1 cellular context compared by ENCODE assay signal in the genomic region with DNA sequence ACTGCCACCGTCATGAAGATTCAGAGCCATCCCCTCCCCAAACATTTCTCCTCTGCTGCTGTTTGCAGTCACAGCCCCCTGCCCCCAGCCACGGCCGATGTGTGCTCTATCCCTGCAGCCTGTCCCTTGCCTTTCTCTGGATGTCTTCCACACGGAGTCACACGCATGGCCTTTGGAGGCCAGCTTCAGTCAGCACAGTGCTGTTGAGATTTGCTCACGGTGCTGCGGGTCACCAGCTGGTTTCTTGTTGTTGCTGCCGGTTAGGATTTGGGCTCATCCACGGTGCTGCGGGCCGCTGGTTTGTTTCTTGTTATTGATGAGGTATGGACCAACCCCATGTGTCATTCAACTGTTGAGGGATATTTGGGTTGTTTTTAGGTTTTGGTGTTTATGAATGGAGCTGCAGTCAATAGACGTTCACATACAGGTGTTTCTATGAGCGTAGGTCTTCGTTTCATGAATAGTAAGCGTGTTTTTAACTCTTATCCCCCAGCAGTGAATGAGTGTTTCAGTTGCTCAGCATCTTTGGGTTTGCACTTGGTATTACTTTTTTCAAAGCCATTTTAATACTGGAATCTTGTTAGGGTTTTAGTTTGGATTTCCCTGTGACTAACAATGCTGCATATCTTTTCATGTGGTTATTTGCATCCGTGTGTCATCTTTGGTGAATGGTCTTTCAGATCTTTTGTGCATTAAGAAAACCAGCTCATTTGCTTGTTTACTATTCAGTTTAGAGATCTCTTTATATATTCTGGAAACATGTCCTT.
TF ChIP-seq lines count a peak whose summit lies in the region.

No MANE protein-coding gene starts in this region.

TF ChIP-seq in GM23338, 12 proteins besides CTCF, POLR2A, EP300 and RAD21 (continued from another document):
- TF ChIP-seq, protein P1, sequence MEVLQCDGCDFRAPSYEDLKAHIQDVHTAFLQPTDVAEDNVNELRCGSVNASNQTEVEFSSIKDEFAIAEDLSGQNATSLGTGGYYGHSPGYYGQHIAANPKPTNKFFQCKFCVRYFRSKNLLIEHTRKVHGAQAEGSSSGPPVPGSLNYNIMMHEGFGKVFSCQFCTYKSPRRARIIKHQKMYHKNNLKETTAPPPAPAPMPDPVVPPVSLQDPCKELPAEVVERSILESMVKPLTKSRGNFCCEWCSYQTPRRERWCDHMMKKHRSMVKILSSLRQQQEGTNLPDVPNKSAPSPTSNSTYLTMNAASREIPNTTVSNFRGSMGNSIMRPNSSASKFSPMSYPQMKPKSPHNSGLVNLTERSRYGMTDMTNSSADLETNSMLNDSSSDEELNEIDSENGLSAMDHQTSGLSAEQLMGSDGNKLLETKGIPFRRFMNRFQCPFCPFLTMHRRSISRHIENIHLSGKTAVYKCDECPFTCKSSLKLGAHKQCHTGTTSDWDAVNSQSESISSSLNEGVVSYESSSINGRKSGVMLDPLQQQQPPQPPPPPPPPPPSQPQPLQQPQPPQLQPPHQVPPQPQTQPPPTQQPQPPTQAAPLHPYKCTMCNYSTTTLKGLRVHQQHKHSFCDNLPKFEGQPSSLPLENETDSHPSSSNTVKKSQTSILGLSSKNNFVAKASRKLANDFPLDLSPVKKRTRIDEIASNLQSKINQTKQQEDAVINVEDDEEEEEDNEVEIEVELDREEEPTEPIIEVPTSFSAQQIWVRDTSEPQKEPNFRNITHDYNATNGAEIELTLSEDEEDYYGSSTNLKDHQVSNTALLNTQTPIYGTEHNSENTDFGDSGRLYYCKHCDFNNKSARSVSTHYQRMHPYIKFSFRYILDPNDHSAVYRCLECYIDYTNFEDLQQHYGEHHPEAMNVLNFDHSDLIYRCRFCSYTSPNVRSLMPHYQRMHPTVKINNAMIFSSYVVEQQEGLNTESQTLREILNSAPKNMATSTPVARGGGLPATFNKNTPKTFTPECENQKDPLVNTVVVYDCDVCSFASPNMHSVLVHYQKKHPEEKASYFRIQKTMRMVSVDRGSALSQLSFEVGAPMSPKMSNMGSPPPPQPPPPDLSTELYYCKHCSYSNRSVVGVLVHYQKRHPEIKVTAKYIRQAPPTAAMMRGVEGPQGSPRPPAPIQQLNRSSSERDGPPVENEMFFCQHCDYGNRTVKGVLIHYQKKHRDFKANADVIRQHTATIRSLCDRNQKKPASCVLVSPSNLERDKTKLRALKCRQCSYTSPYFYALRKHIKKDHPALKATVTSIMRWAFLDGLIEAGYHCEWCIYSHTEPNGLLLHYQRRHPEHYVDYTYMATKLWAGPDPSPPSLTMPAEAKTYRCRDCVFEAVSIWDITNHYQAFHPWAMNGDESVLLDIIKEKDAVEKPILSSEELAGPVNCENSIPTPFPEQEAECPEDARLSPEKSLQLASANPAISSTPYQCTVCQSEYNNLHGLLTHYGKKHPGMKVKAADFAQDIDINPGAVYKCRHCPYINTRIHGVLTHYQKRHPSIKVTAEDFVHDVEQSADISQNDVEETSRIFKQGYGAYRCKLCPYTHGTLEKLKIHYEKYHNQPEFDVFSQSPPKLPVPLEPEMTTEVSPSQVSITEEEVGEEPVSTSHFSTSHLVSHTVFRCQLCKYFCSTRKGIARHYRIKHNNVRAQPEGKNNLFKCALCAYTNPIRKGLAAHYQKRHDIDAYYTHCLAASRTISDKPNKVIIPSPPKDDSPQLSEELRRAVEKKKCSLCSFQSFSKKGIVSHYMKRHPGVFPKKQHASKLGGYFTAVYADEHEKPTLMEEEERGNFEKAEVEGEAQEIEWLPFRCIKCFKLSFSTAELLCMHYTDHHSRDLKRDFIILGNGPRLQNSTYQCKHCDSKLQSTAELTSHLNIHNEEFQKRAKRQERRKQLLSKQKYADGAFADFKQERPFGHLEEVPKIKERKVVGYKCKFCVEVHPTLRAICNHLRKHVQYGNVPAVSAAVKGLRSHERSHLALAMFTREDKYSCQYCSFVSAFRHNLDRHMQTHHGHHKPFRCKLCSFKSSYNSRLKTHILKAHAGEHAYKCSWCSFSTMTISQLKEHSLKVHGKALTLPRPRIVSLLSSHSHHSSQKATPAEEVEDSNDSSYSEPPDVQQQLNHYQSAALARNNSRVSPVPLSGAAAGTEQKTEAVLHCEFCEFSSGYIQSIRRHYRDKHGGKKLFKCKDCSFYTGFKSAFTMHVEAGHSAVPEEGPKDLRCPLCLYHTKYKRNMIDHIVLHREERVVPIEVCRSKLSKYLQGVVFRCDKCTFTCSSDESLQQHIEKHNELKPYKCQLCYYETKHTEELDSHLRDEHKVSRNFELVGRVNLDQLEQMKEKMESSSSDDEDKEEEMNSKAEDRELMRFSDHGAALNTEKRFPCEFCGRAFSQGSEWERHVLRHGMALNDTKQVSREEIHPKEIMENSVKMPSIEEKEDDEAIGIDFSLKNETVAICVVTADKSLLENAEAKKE (CRISPR knock-in tag; IDR thresholded peaks at IDR 0.05): no peak
- TF ChIP-seq JUNB (IDR thresholded peaks at IDR 0.05; ENCODE audit: unreplicated experiment) (no peak), NANOG (IDR thresholded peaks at IDR 0.05; ENCODE audit: borderline replicate concordance) (no peak)
